ENCODE assay signal across 16 cellular contexts in genomic region chr16:28208131-28208530, GRCh38. TPM values are rescaled to one million over a fixed set of nuclear protein-coding genes. Genes with fewer than 3 reads are reported as not detected.
DNase-seq lines count a peak whose midpoint lies in the region; ATAC-seq and TF ChIP-seq lines count a peak whose summit lies in the region.
"Had no signal": no experiment of that assay in that cellular context is flagged by ENCODE, and none has a peak within 500 bp of the region (broad histone marks: within the 10 kb centered on the region; RNA-seq: fewer than 3 reads in every experiment).

No MANE protein-coding gene starts in this region.

- H3K27me3 Mint-ChIP-seq in activated T-cell treated with anti-CD3 and anti-CD28 coated beads, Interleukin-2, amount 50 U/mL, for 4 hours (ENCODE audit: low read depth): no peaks in the 10 kb centered on the region
- no peaks in the 10 kb centered on the region for H3K27me3 Mint-ChIP-seq in activated naive CD8-positive, alpha-beta T cell treated with anti-CD3 and anti-CD28 coated beads, Interleukin-2, amount 10 ng/mL, durations not matched to agents 7 days and 5 days

- H3K79me2 ChIP-seq in KMS-11 (ENCODE audit: insufficient read depth, low read depth): peaks cover 82% of the 10 kb centered on the region

- peak overlapping the region; percentile 79 for H3K27ac Mint-ChIP-seq in activated naive CD8-positive, alpha-beta T cell treated with anti-CD3 and anti-CD28 coated beads, Interleukin-2, amount 10 ng/mL, durations not matched to agents 7 days and 5 days

- no peak for ATAC-seq in activated T-cell treated with anti-CD3 and anti-CD28 coated beads, Interleukin-2, amount 50 U/mL, for 4 hours
- no peak for ATAC-seq in activated naive CD8-positive, alpha-beta T cell treated with anti-CD3 and anti-CD28 coated beads, Interleukin-2, amount 10 ng/mL, durations not matched to agents 7 days and 5 days (ENCODE audit: low read depth)
- no peak for ATAC-seq in HG02588 (IDR thresholded peaks at IDR 0.05; ENCODE audit: unreplicated experiment)
- ATAC-seq: gastroesophageal sphincter, lower lobe of right lung had no signal

- H3K4me3 ChIP-seq in KMS-11 (IDR thresholded peaks at IDR 0.05; ENCODE audit: insufficient read depth, low read depth, low read length): no peak overlapping the region
- H3K4me3 ChIP-seq in neutrophil (ENCODE audit: low read depth in 1 of 2, low read length in 1 of 2): peak overlapping the region; percentile 95 to 96
- H3K4me3 ChIP-seq in mesenchymal stem cell (ENCODE audit: insufficient read depth in 1 of 2, low read depth in 1 of 2, low read length in 2 of 2): no peak overlapping the region
- H3K4me3 ChIP-seq: coronary artery, gastroesophageal sphincter, lower lobe of right lung had no signal

- H3K9ac ChIP-seq in KMS-11 (no peak overlapping the region), mesenchymal stem cell (ENCODE audit: low read length) (no peak overlapping the region)

- H4K8ac ChIP-seq in mesenchymal stem cell (ENCODE audit: low read length): no peak overlapping the region

- 100% methylated on average over 1 of the region's 4 CpGs for WGBS in mesenchymal stem cell

- H3K18ac ChIP-seq in mesenchymal stem cell (ENCODE audit: low read depth in 1 of 2, low read length in 2 of 2): no peak overlapping the region

- H3K4me1 ChIP-seq in KMS-11 (ENCODE audit: low read depth, poor library complexity, severe bottlenecking) (peaks cover 44% of the 10 kb centered on the region), neutrophil (ENCODE audit: control insufficient read depth in 1 of 2, insufficient read depth in 1 of 2, low read depth in 1 of 2, low read length in 1 of 2) (peaks cover 68 to 82% of the 10 kb centered on the region in 2 experiments), mesenchymal stem cell (ENCODE audit: control insufficient read depth, insufficient read depth, low read depth, low read length) (peaks cover 11% of the 10 kb centered on the region)

- POLR2A ChIA-PET in activated naive CD8-positive, alpha-beta T cell treated with anti-CD3 and anti-CD28 coated beads, Interleukin-2, amount 10 ng/mL, durations not matched to agents 7 days and 5 days (lab: Charles Lee): interaction anchor here (1.3 to 4.9 kb wide), 3 partner anchors 16 to 27 kb away, joined by 3 to 71 read pairs (median 35); no protein-coding TSS in a partner anchor

- TF ChIP-seq CTCF in KMS-11 (conservative IDR thresholded peaks at IDR 0.05; ENCODE audit: low read depth, low read length) (no peak), neutrophil (IDR thresholded peaks at IDR 0.05) (no peak)

- no peak overlapping the region for H2BK15ac ChIP-seq in mesenchymal stem cell (ENCODE audit: low read depth, poor library complexity, severe bottlenecking)

- H3K36me3 ChIP-seq in KMS-11 (ENCODE audit: insufficient read depth) (peaks cover 18% of the 10 kb centered on the region; the same call in 1 of the 2 replicates), neutrophil (peaks cover 75% of the 10 kb centered on the region), mesenchymal stem cell (ENCODE audit: control insufficient read depth in 1 of 2, insufficient read depth in 2 of 2, low read depth in 1 of 2, low read length in 2 of 2) (peaks cover 12 to 49% of the 10 kb centered on the region in 2 experiments)

- DNase-seq in activated T-cell treated with anti-CD3 and anti-CD28 coated beads, Interleukin-2, amount 50 U/mL, for 4 hours: no peak
- no peak for DNase-seq in activated T-cell treated with anti-CD3 and anti-CD28 coated beads, Interleukin-2, amount 50 U/mL, for 1 hour
- DNase-seq in activated naive CD8-positive, alpha-beta T cell treated with anti-CD3 and anti-CD28 coated beads, Interleukin-2, amount 10 ng/mL, durations not matched to agents 7 days and 5 days: no peak
- DNase-seq in mesenchymal stem cell: no peak
- DNase-seq in stimulated activated naive CD4-positive, alpha-beta T cell treated with Interleukin-2 at 50 U/mL for 16 hours (lab: John Stamatoyannopoulos, UW): no peak
- DNase-seq: activated CD4-positive, CD25-positive, alpha-beta regulatory T cell; Calu3; Kasumi-1; lower lobe of right lung; stimulated activated CD4-positive, alpha-beta T cell treated with anti-CD3 and anti-CD28 coated beads, Interleukin-15, amount 100 ng/mL, for 24 hours had no signal

- peaks cover 42% of the 10 kb centered on the region for H3K4me1 Mint-ChIP-seq in activated T-cell treated with anti-CD3 and anti-CD28 coated beads, Interleukin-2, amount 50 U/mL, for 4 hours (ENCODE audit: low read depth)
- peaks cover 29% of the 10 kb centered on the region for H3K4me1 Mint-ChIP-seq in activated naive CD8-positive, alpha-beta T cell treated with anti-CD3 and anti-CD28 coated beads, Interleukin-2, amount 10 ng/mL, durations not matched to agents 7 days and 5 days

- no peak overlapping the region for H3K4ac ChIP-seq in mesenchymal stem cell (ENCODE audit: low read depth in 1 of 2, low read length in 2 of 2)

- H3K27me3 ChIP-seq in KMS-11 (ENCODE audit: insufficient read depth, low read depth) (no peaks in the 10 kb centered on the region), neutrophil (no peaks in the 10 kb centered on the region), mesenchymal stem cell (ENCODE audit: control insufficient read depth in 1 of 2, insufficient read depth in 1 of 2, low read length in 2 of 2) (no peaks in the 10 kb centered on the region)
- H3K27me3 ChIP-seq: gastroesophageal sphincter had no signal

- H3K9me3 Mint-ChIP-seq in activated T-cell treated with anti-CD3 and anti-CD28 coated beads, Interleukin-2, amount 50 U/mL, for 4 hours: peaks cover 3% of the 10 kb centered on the region
- H3K9me3 Mint-ChIP-seq in activated naive CD8-positive, alpha-beta T cell treated with anti-CD3 and anti-CD28 coated beads, Interleukin-2, amount 10 ng/mL, durations not matched to agents 7 days and 5 days: peaks cover 1% of the 10 kb centered on the region

- no peak overlapping the region for H4K91ac ChIP-seq in mesenchymal stem cell (ENCODE audit: low read length)

- no peak overlapping the region for H2AK5ac ChIP-seq in mesenchymal stem cell (ENCODE audit: low read length, severe bottlenecking)

- H3K4me2 ChIP-seq in KMS-11: peak overlapping the region; percentile 76; the same call in 1 of the 2 replicates
- no peak overlapping the region for H3K4me2 ChIP-seq in mesenchymal stem cell (ENCODE audit: low read length, poor library complexity, severe bottlenecking)

- H2BK5ac ChIP-seq in mesenchymal stem cell (ENCODE audit: low read depth, low read length, poor library complexity, severe bottlenecking): no peak overlapping the region

- H2AFZ ChIP-seq in KMS-11 (ENCODE audit: low read depth): no peak overlapping the region
- no peak overlapping the region for H2AFZ ChIP-seq in mesenchymal stem cell (ENCODE audit: low read depth, low read length)

- H3K4me3 Mint-ChIP-seq in activated T-cell treated with anti-CD3 and anti-CD28 coated beads, Interleukin-2, amount 50 U/mL, for 4 hours: peak overlapping the region; percentile 97
- H3K4me3 Mint-ChIP-seq in activated naive CD8-positive, alpha-beta T cell treated with anti-CD3 and anti-CD28 coated beads, Interleukin-2, amount 10 ng/mL, durations not matched to agents 7 days and 5 days: peak overlapping the region; percentile 88

- no peak overlapping the region for H3K23ac ChIP-seq in mesenchymal stem cell (ENCODE audit: low read length in 2 of 2)

- H3K36me3 Mint-ChIP-seq in activated T-cell treated with anti-CD3 and anti-CD28 coated beads, Interleukin-2, amount 50 U/mL, for 4 hours (ENCODE audit: insufficient read depth): peaks cover 21% of the 10 kb centered on the region
- peaks cover 32% of the 10 kb centered on the region for H3K36me3 Mint-ChIP-seq in activated naive CD8-positive, alpha-beta T cell treated with anti-CD3 and anti-CD28 coated beads, Interleukin-2, amount 10 ng/mL, durations not matched to agents 7 days and 5 days

- H3K9me3 ChIP-seq in neutrophil (no peaks in the 10 kb centered on the region), mesenchymal stem cell (ENCODE audit: control insufficient read depth, low read length) (no peaks in the 10 kb centered on the region)
- H3K9me3 ChIP-seq: gastroesophageal sphincter, lower lobe of right lung had no signal

- H2BK120ac ChIP-seq in mesenchymal stem cell (ENCODE audit: low read depth, low read length): no peak overlapping the region

- no peak overlapping the region for H2BK12ac ChIP-seq in mesenchymal stem cell (ENCODE audit: low read length in 2 of 2)

- H4K20me1 ChIP-seq in KMS-11 (ENCODE audit: insufficient read depth): peaks cover 26% of the 10 kb centered on the region

- no peak overlapping the region for H3K27ac ChIP-seq in KMS-11
- peak overlapping the region; percentile 98 for H3K27ac ChIP-seq in neutrophil
- no peak overlapping the region for H3K27ac ChIP-seq in mesenchymal stem cell (ENCODE audit: low read length, poor library complexity, severe bottlenecking)
- H3K27ac ChIP-seq: coronary artery, epithelial cell of prostate, gastroesophageal sphincter, lower lobe of right lung had no signal

- peaks cover 11% of the 10 kb centered on the region for H3K79me1 ChIP-seq in mesenchymal stem cell (replicated peaks; ENCODE audit: low read length, poor library complexity, severe bottlenecking)

- H3K14ac ChIP-seq in mesenchymal stem cell (ENCODE audit: low read length in 2 of 2): no peak overlapping the region

RNA-seq across cellular contexts. Expression of gene XPO6, which starts 3.6 kb away (rescaled TPM):
- 100 to 1,000 TPM; 291 to 305 (median 303) TPM for total RNA-seq in activated T-cell treated with anti-CD3 and anti-CD28 coated beads, Interleukin-2, amount 50 U/mL, for 4 hours
- 100 to 1,000 TPM; 261 to 280 TPM for total RNA-seq in activated naive CD8-positive, alpha-beta T cell treated with anti-CD3 and anti-CD28 coated beads, Interleukin-2, amount 10 ng/mL, durations not matched to agents 7 days and 5 days
- 52.4 TPM for polyA plus RNA-seq in mesenchymal stem cell (2013, experiment 1 of 2)
- polyA plus RNA-seq in mesenchymal stem cell (2013, experiment 2 of 2): 54.0 TPM

Comparison
In these comparisons a context has a peak if more than half of its experiments do, and no peak if none do; other contexts are left out.
1. H3K4me3 ChIP-seq: peak in neutrophil (2 of 2); none in KMS-11 (single experiment) and mesenchymal stem cell (0 of 2).